ENCODE assay signal across 11 cellular contexts in the genomic region with DNA sequence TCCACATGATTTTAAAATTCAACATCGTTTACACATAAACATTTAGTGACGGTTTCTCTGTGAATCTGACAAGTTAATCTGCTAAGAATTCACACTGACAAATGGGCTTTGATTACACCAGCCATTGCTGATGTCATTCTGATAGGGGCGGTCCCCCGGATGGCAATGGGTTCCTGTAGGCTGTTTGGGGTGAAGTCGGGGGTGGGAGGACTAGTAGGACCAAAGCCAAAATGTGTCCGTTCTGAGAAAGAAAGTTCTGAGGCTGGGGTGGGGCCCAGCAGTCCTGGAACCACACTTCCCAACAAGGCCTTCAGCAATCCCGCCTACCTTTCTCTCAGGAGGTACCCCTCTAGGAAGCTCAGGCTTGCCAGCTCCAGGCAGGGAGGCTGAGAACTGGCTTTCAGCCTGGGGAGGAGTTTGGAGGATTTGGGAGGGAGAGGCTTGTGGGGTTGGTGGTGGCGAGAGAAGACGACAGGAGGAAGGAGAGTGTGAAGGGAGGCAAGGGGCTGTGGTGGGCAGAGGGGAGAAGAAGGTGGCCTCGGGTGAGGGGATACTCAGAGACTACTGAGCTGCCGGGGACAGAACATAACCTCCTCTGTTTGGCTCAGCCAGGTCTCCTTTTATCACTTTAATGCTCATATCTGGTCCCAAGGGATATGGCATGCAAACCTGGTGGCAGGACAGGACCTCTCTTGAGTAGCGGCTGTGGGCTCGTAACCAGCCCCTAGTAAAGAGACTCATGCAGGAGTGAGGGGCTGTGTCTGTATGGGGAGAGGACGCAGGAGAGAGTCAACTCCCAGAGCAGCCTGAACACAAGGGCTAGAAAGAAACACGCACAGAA. TPM values are rescaled to one million over a fixed set of nuclear protein-coding genes. Genes with fewer than 3 reads are reported as not detected.
DNase-seq lines count a peak whose midpoint lies in the region; ATAC-seq, FAIRE-seq and TF ChIP-seq lines count a peak whose summit lies in the region.
"Had no signal": no experiment of that assay in that cellular context is flagged by ENCODE, and none has a peak within 500 bp of the region (broad histone marks: within the 10 kb centered on the region; RNA-seq: fewer than 3 reads in every experiment).

No MANE protein-coding gene starts in this region.

- no peak for DNase-seq in activated T-cell treated with anti-CD3 and anti-CD28 coated beads, Interleukin-2, amount 50 U/mL, for 24 hours
- DNase-seq in activated T-cell treated with anti-CD3 and anti-CD28 coated beads for 4 hours (no peak), chondrocyte (ENCODE audit: low spot score) (no peak), lung (ENCODE audit: low spot score) (no peak), tibial nerve (ENCODE audit: low spot score in 2 of 2) (no peak), frontal cortex (ENCODE audit: low spot score in 2 of 2) (no peak)
- DNase-seq: NCI-H2029 treated with DMSO at 0.1 percent for 48 hours; stimulated activated naive CD8-positive, alpha-beta T cell treated with anti-CD3 and anti-CD28 coated beads, Interleukin-15, Interleukin-2, amounts not matched to agents 100 U/mL and 50 U/mL, for 24 hours had no signal

- ATAC-seq in lung (ENCODE audit: insufficient read depth, low FRiP score) (no peak), GM21528 (IDR thresholded peaks at IDR 0.05; ENCODE audit: low FRiP score, unreplicated experiment) (no peak), GM18498 (IDR thresholded peaks at IDR 0.05; ENCODE audit: unreplicated experiment) (no peak)
- ATAC-seq: stimulated activated naive CD8-positive, alpha-beta T cell treated with anti-CD3 and anti-CD28 coated beads, Interleukin-15, Interleukin-2, amounts not matched to agents 100 U/mL and 50 U/mL, for 24 hours had no signal

- no peak for TF ChIP-seq CTCF in chondrocyte (IDR thresholded peaks at IDR 0.05)
- TF ChIP-seq CTCF in lung (IDR thresholded peaks at IDR 0.05; ENCODE audit: control extremely low read depth, extremely low read depth): no peak
- TF ChIP-seq CTCF in tibial nerve (IDR thresholded peaks at IDR 0.05): no peak

- 72 to 82% methylated on average over 15 of the region's 15 CpGs for WGBS in lung, 2 donors
- 45 to 52% methylated on average over 15 of the region's 15 CpGs for WGBS in tibial nerve, 2 donors

- H3K27me3 Mint-ChIP-seq in activated T-cell treated with anti-CD3 and anti-CD28 coated beads, Interleukin-2, amount 50 U/mL, for 24 hours: peaks cover 3% of the 10 kb centered on the region
- no peaks in the 10 kb centered on the region for H3K27me3 Mint-ChIP-seq in chondrocyte (ENCODE audit: low read depth)

- FAIRE-seq in frontal cortex (lab: Jason Lieb, UNC): no peak

- H3K36me3 ChIP-seq in lung (ENCODE audit: control insufficient read depth in 2 of 2, insufficient read depth in 2 of 2, low read length in 2 of 2) (peaks cover 0 to 26% of the 10 kb centered on the region in 2 donors), tibial nerve (peaks cover 0 to 91% (median 0%) of the 10 kb centered on the region in 3 donors)

- no peak overlapping the region for H3K4me3 ChIP-seq in lung
- H3K4me3 ChIP-seq in tibial nerve: no peak overlapping the region

- H3K4me1 ChIP-seq in lung (ENCODE audit: control insufficient read depth in 2 of 2, insufficient read depth in 2 of 2, low read length in 2 of 2) (peaks cover 0 to 32% of the 10 kb centered on the region in 2 donors), tibial nerve (peaks cover 0 to 99% (median 77%) of the 10 kb centered on the region in 4 donors)

- peak overlapping the region; percentile 60 for H3K27ac Mint-ChIP-seq in activated T-cell treated with anti-CD3 and anti-CD28 coated beads, Interleukin-2, amount 50 U/mL, for 24 hours
- peak overlapping the region; percentile 98 for H3K27ac Mint-ChIP-seq in chondrocyte (ENCODE audit: unreplicated experiment)

- H3K27me3 ChIP-seq in lung (ENCODE audit: control insufficient read depth, insufficient read depth) (no peaks in the 10 kb centered on the region), tibial nerve (peaks cover 0 to 17% of the 10 kb centered on the region in 2 donors)

- no peak for TF ChIP-seq POLR2A in tibial nerve (IDR thresholded peaks at IDR 0.05)

- TF ChIP-seq EP300 in tibial nerve (IDR thresholded peaks at IDR 0.05): no peak

- H3K27ac ChIP-seq in lung (ENCODE audit: low read depth in 1 of 2, low read length in 1 of 2): peak overlapping the region; percentile 28 to 63
- H3K27ac ChIP-seq in tibial nerve: peak overlapping the region; percentile 66 to 92 (median 92)

- no peak overlapping the region for H3K4me3 Mint-ChIP-seq in activated T-cell treated with anti-CD3 and anti-CD28 coated beads, Interleukin-2, amount 50 U/mL, for 24 hours
- no peak overlapping the region for H3K4me3 Mint-ChIP-seq in chondrocyte (ENCODE audit: unreplicated experiment)

- peaks cover 92% of the 10 kb centered on the region for H3K36me3 Mint-ChIP-seq in activated T-cell treated with anti-CD3 and anti-CD28 coated beads, Interleukin-2, amount 50 U/mL, for 24 hours (ENCODE audit: low read depth)
- H3K36me3 Mint-ChIP-seq in chondrocyte (ENCODE audit: low read depth): peaks cover 11% of the 10 kb centered on the region

- H3K4me1 Mint-ChIP-seq in activated T-cell treated with anti-CD3 and anti-CD28 coated beads, Interleukin-2, amount 50 U/mL, for 24 hours (ENCODE audit: low read depth): peaks cover 35% of the 10 kb centered on the region
- peaks cover 75% of the 10 kb centered on the region for H3K4me1 Mint-ChIP-seq in chondrocyte (ENCODE audit: low read depth)

- H3K9me3 Mint-ChIP-seq in activated T-cell treated with anti-CD3 and anti-CD28 coated beads, Interleukin-2, amount 50 U/mL, for 24 hours: no peaks in the 10 kb centered on the region
- no peaks in the 10 kb centered on the region for H3K9me3 Mint-ChIP-seq in chondrocyte (ENCODE audit: low read depth)

- H3K9me3 ChIP-seq in lung (ENCODE audit: control insufficient read depth in 2 of 2, insufficient read depth in 1 of 2, low read length in 1 of 2) (peaks cover 0 to 2% of the 10 kb centered on the region in 2 donors), tibial nerve (no peaks in the 10 kb centered on the region)

RNA-seq across cellular contexts. Expression of gene HIC1, which starts 8.6 kb away (rescaled TPM):
- total RNA-seq in chondrocyte: 3.3 to 9.0 TPM (median 8.8 TPM) in 3 replicates
- 10 to 100 TPM; 28.9 to 34.8 TPM for total RNA-seq in lung
- polyA plus RNA-seq in lung: 10 to 100 TPM in 1 of 2 donors, 1 to 10 TPM in 1; 5.5 to 14.4 TPM
- total RNA-seq in tibial nerve: 10 to 100 TPM; 27.6 to 64.7 (median 50.0) TPM
- total RNA-seq in frontal cortex: 3.3 TPM

RNA-seq across cellular contexts. Expression of gene OVCA2, which starts 21.7 kb away (rescaled TPM):
- total RNA-seq in chondrocyte (26.6 to 30.2 TPM (median 30.1 TPM) in 3 replicates), lung (10 to 100 TPM; 11.1 to 31.7 TPM), tibial nerve (10 to 100 TPM; 18.6 to 37.3 (median 35.0) TPM), frontal cortex (14.7 TPM)
- polyA plus RNA-seq in lung: 10 to 100 TPM; 43.2 to 55.4 TPM

RNA-seq across cellular contexts. Expression of gene DPH1, which starts 33.6 kb away (rescaled TPM):
- total RNA-seq in chondrocyte (29.4 to 43.1 TPM (median 31.3 TPM) in 3 replicates), lung (10 to 100 TPM; 32.7 to 37.8 TPM), tibial nerve (100 to 1,000 TPM in 1 of 4 donors, 10 to 100 TPM in 3; 56.3 to 137 (median 63.9) TPM), frontal cortex (21.6 TPM)
- polyA plus RNA-seq in lung: 10 to 100 TPM; 21.1 to 21.6 TPM

RNA-seq across cellular contexts. Expression of gene RTN4RL1, which starts 38.4 kb away (rescaled TPM):
- 0.47 to 0.95 TPM (median 0.68 TPM) in 3 replicates for total RNA-seq in chondrocyte
- total RNA-seq in lung: 1 to 10 TPM in 1 of 2 donors, under 1 TPM in 1; 0.65 to 7.3 TPM
- 1 to 10 TPM; 1.2 to 3.5 TPM for polyA plus RNA-seq in lung
- total RNA-seq in tibial nerve: 10 to 100 TPM in 1 of 4 donors, 1 to 10 TPM in 3; 7.3 to 12.6 (median 7.8) TPM
- 20.4 TPM for total RNA-seq in frontal cortex
- total RNA-seq: glomerular endothelial cell had no signal
